ENCODE assay signal across 8 cellular contexts in genomic region chr3:136250226-136250861, GRCh38. TPM values are rescaled to one million over a fixed set of nuclear protein-coding genes. Genes with fewer than 3 reads are reported as not detected.
A peak's percentile ranks its signal among the peaks of the same experiment; 100 is the strongest.
DNase-seq lines count a peak whose midpoint lies in the region; ATAC-seq and TF ChIP-seq lines count a peak whose summit lies in the region.

PCCB (plus strand) TSS chr3:136250340; CDS start chr3:136250376, 36 bp downstream.

- H3K9me3 ChIP-seq in CD4-positive, alpha-beta memory T cell (ENCODE audit: control insufficient read depth in 1 of 2, low read length in 2 of 2), result no peaks in the 10 kb centered on the region

- H3K27ac Mint-ChIP-seq in CD4-positive, alpha-beta memory T cell, result peak within 1 kb of the TSS; percentile 75 to 94 (median 90)
- peak within 1 kb of the TSS; percentile 88 for H3K27ac Mint-ChIP-seq in activated CD4-positive, alpha-beta memory T cell treated with anti-CD3 and anti-CD28 coated beads for 36 hours

- peaks cover 0 to 1% of the 10 kb centered on the region in 2 donors for H3K36me3 Mint-ChIP-seq in CD4-positive, alpha-beta memory T cell
- H3K36me3 Mint-ChIP-seq in activated CD4-positive, alpha-beta memory T cell treated with anti-CD3 and anti-CD28 coated beads for 36 hours, result no peaks in the 10 kb centered on the region

- H3K9me3 Mint-ChIP-seq in CD4-positive, alpha-beta memory T cell, result no peaks in the 10 kb centered on the region
- H3K9me3 Mint-ChIP-seq in activated CD4-positive, alpha-beta memory T cell treated with anti-CD3 and anti-CD28 coated beads for 36 hours, result no peaks in the 10 kb centered on the region

- H3K4me3 Mint-ChIP-seq in CD4-positive, alpha-beta memory T cell, result peak within 1 kb of the TSS; percentile 85 to 93 (median 90)
- peak within 1 kb of the TSS; percentile 86 for H3K4me3 Mint-ChIP-seq in activated CD4-positive, alpha-beta memory T cell treated with anti-CD3 and anti-CD28 coated beads for 36 hours

- CTCF ChIA-PET in CD4-positive, alpha-beta memory T cell (lab: Charles Lee; ENCODE audit: partially characterized antibody), result interaction anchor here (0.7 to 4.2 kb wide), 5 partner anchors 8 to 764 kb away, joined by 3 to 45 read pairs (median 4); partner anchors contain the start of genes MSL2 and STAG1
- CTCF ChIA-PET in activated CD4-positive, alpha-beta memory T cell treated with anti-CD3 and anti-CD28 coated beads for 36 hours (lab: Charles Lee), result interaction anchor here (0.8 to 1.9 kb wide), 5 partner anchors 21 to 502 kb away, joined by 3 to 11 read pairs (median 3); partner anchors contain the start of genes MSL2 and STAG1

- WGBS in lower leg skin, 2 donors, result 0% methylated on average over 38 to 51 of the region's 58 CpGs

- TF ChIP-seq POLR2A in lower leg skin (IDR thresholded peaks at IDR 0.05), result no peak

- ATAC-seq in GM19438 (IDR thresholded peaks at IDR 0.05; ENCODE audit: low read depth, unreplicated experiment) (peak; percentile 96), HG03575 (IDR thresholded peaks at IDR 0.05; ENCODE audit: extremely low read depth, insufficient number of reproducible peaks, low FRiP score, unreplicated experiment) (peak; percentile 83)

- TF ChIP-seq CTCF in dorsolateral prefrontal cortex (IDR thresholded peaks at IDR 0.05 in 54 of 56, conservative IDR thresholded peaks at IDR 0.05 in 2 of 56; ENCODE audit: low read depth in 1 of 56, partially characterized antibody in 56 of 56) (peak; percentile 58 to 94 (median 82)), lower leg skin (IDR thresholded peaks at IDR 0.05) (peak in 1 of 3 donors; percentile 71)

- H3K4me1 ChIP-seq in CD4-positive, alpha-beta memory T cell (ENCODE audit: insufficient read depth, low read length), result peaks cover 17% of the 10 kb centered on the region

- peak; percentile 93 to 96 (median 94) for DNase-seq in CD4-positive, alpha-beta memory T cell
- peak; percentile 98 for DNase-seq in NCI-H82 (lab: John Stamatoyannopoulos, UW)
- peak; percentile 95 for DNase-seq in activated CD4-positive, alpha-beta memory T cell treated with anti-CD3 and anti-CD28 coated beads for 36 hours
- peak; percentile 84 to 94 (median 90) for DNase-seq in dorsolateral prefrontal cortex
- DNase-seq in lower leg skin (ENCODE audit: low spot score in 2 of 2), result peak; percentile 87 to 98
- peak; percentile 87 to 90 for DNase-seq in stimulated activated CD4-positive, alpha-beta T cell treated with anti-CD3 and anti-CD28 coated beads, Interleukin-4, amount 100 ng/mL, for 48 hours (ENCODE audit: low read depth in 2 of 2)

- H3K4me1 Mint-ChIP-seq in CD4-positive, alpha-beta memory T cell, result peaks cover 15 to 27% (median 20%) of the 10 kb centered on the region in 4 donors
- H3K4me1 Mint-ChIP-seq in activated CD4-positive, alpha-beta memory T cell treated with anti-CD3 and anti-CD28 coated beads for 36 hours (ENCODE audit: low read depth), result peaks cover 18% of the 10 kb centered on the region

- POLR2A ChIA-PET in CD4-positive, alpha-beta memory T cell (lab: Charles Lee; ENCODE audit: partially characterized antibody), result interaction anchor here (0.7 to 5.6 kb wide), 6 partner anchors 54 to 502 kb away, joined by 3 to 76 read pairs (median 4); partner anchors contain the start of genes MSL2 and STAG1
- POLR2A ChIA-PET in activated CD4-positive, alpha-beta memory T cell treated with anti-CD3 and anti-CD28 coated beads for 36 hours (lab: Charles Lee), result interaction anchor here (1.4 kb wide), 1 partner anchor 502 kb away, joined by 4 read pairs; the partner anchor contains the start of gene STAG1

- H3K36me3 ChIP-seq in CD4-positive, alpha-beta memory T cell (ENCODE audit: insufficient read depth, low read length), result no peaks in the 10 kb centered on the region

- H3K27ac ChIP-seq in CD4-positive, alpha-beta memory T cell (ENCODE audit: low read depth, low read length), result peak within 1 kb of the TSS; percentile 75
- H3K27ac ChIP-seq in dorsolateral prefrontal cortex, result peak within 1 kb of the TSS; percentile 72 to 99 (median 95)

- no peaks in the 10 kb centered on the region for H3K27me3 Mint-ChIP-seq in CD4-positive, alpha-beta memory T cell
- no peaks in the 10 kb centered on the region for H3K27me3 Mint-ChIP-seq in activated CD4-positive, alpha-beta memory T cell treated with anti-CD3 and anti-CD28 coated beads for 36 hours

- intact Hi-C loops in CD4-positive, alpha-beta memory T cell (cut with micrococcal nuclease), result loop anchor here (1.0 to 5.0 kb wide), 7 partner anchors 54 to 764 kb away; partner anchors contain the start of genes MSL2 and STAG1
- intact Hi-C loops in activated CD4-positive, alpha-beta memory T cell treated with anti-CD3 and anti-CD28 coated beads for 36 hours (cut with micrococcal nuclease), result loop anchor here (1.0 to 10.0 kb wide), 8 partner anchors 16 to 764 kb away; partner anchors contain the start of genes MSL2, NCK1 and STAG1
- intact Hi-C loops in dorsolateral prefrontal cortex (cut with DNase I), result loop anchor here (1.0 to 10.0 kb wide), 6 partner anchors 54 to 502 kb away; partner anchors contain the start of genes MSL2 (in 2 of the 2) and STAG1 (in 2 of the 2)
- intact Hi-C loops in lower leg skin (cut with DNase I; ENCODE audit: low total_unique reads), result no loop called here

- no peaks in the 10 kb centered on the region for H3K27me3 ChIP-seq in CD4-positive, alpha-beta memory T cell (ENCODE audit: insufficient read depth, low read length)
- H3K27me3 ChIP-seq in dorsolateral prefrontal cortex, result no peaks in the 10 kb centered on the region

- H3K4me3 ChIP-seq in CD4-positive, alpha-beta memory T cell (ENCODE audit: low read length in 2 of 2), result peak within 1 kb of the TSS; percentile 43 to 77
- H3K4me3 ChIP-seq in dorsolateral prefrontal cortex, result peak within 1 kb of the TSS; percentile 42 to 93 (median 81)
- H3K4me3 ChIP-seq in lower leg skin (ENCODE audit: low read depth, poor library complexity, severe bottlenecking), result peak within 1 kb of the TSS; percentile 44

RNA-seq across cellular contexts. Expression of gene PCCB, which starts in this region (rescaled TPM):
- 10 to 100 TPM; 12.1 to 12.4 TPM for total RNA-seq in CD4-positive, alpha-beta memory T cell
- 10 to 100 TPM; 26.3 to 47.1 TPM for polyA plus RNA-seq in CD4-positive, alpha-beta memory T cell
- 10 to 100 TPM; 54.5 to 58.9 TPM for total RNA-seq in activated CD4-positive, alpha-beta memory T cell treated with anti-CD3 and anti-CD28 coated beads for 36 hours
- total RNA-seq in dorsolateral prefrontal cortex (100 to 1,000 TPM in 2 of 120 experiments, 10 to 100 TPM in 118; 37.3 to 110 (median 59.5) TPM), lower leg skin (10 to 100 TPM; 12.6 to 40.1 (median 27.3) TPM)

Comparison
In these comparisons a context has a peak if more than half of its experiments do, and no peak if none do; other contexts are left out.
1. Peak in every context shown above with its lines: DNase-seq, ATAC-seq, H3K4me3 ChIP-seq and H3K27ac ChIP-seq.